ENCODE assay signal across 18 cellular contexts in the genomic region with DNA sequence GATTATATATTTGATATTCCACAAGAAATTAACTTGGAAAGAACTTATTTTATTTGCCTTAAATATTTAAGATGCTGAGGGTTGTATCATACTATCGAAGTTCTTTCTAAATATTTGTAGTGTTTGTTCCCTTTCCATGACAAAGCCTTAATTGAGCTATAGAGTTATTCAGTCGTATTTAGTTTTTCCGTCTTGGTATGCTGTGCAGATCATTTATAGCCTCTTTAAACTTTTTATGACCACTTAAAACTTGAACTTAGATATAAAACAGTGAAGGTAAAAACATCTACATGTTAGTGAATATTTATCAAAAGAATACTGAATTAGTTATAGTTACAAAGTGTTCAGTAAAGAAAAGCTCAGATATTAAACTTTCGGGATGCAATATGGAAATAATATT.
"Had no signal": no experiment of that assay in that cellular context is flagged by ENCODE, and none has a peak within 500 bp of the region (broad histone marks: within the 10 kb centered on the region; RNA-seq: fewer than 3 reads in every experiment).

No MANE protein-coding gene starts in this region.

- H3K9me3 ChIP-seq: MG63, SJSA1 had no signal

- FAIRE-seq: RCC 7860 had no signal

- DNase-seq: KBM-7, MG63, NCI-H1092 treated with DMSO at 0.1 percent for 48 hours, NCI-H1436, NCI-H187, NCI-H2029, NCI-H2171 treated with DMSO at 0.1 percent for 48 hours, NCI-H446, NCI-H510A, NCI-H524 treated with DMSO at 0.1 percent for 48 hours, NCI-H69, NCI-H774, Right ventricle myocardium superior, RPMI8226, SIG-M5 had no signal

- H3K27me3 ChIP-seq: MG63, SJSA1 had no signal

- H3K4me3 ChIP-seq: MG63, SJSA1, SK-N-MC had no signal

- H3K36me3 ChIP-seq: MG63, SJSA1 had no signal

- H3K27ac ChIP-seq: SJSA1, SK-N-MC had no signal
